ENCODE assay signal across 8 cellular contexts in the genomic region with DNA sequence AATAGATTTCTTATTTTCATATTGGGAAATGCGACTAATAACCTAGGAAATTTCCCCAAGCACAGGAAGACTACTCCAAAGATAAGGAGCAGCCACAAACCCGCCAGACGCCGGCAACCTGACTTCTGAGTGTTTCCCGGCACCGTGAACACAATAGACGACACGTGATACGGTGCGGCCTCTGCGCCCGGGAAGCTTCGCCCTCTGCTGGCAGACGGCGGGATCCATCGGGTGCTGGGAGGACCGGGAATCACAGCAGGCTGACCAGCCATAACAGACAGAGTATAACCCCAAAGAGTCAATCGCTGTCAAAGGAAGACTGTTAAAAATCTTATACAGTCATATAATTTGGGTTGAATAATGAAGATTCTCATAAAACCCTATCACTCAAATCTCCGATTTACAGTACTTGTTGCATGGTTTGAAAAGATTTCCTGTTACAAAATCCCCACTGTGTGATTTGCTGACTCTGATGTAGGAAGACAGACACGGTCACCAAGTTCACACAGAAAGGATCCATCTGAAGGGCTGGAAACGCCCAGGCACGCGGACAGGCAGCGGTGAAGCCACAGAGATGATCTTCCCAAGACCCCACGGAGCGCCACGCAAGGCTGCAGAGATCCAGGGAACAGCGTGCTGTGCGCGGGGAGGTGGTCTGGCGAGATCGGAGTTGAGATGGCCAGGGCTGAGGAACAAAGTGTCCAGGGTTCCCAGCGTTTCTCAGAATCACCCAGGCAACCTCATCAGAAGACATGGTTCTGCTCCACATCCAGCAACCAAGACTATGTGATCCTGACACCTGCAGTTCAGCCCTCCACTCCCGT.
DNase-seq lines count a peak whose midpoint lies in the region; ATAC-seq and TF ChIP-seq lines count a peak whose summit lies in the region.

No MANE protein-coding gene starts in this region.

- intact Hi-C loops in lower leg skin (cut with DNase I; ENCODE audit: low total_unique reads): no loop called here

- peak; percentile 90 for TF ChIP-seq CTCF in BE2C (IDR thresholded peaks at IDR 0.05; ENCODE audit: low read depth, low read length)
- peak in 2 of 3 donors; percentile 42 to 80 for TF ChIP-seq CTCF in lower leg skin (IDR thresholded peaks at IDR 0.05)

- no peaks in the 10 kb centered on the region for H3K9me3 ChIP-seq in BE2C

- H3K36me3 ChIP-seq in BE2C: peaks cover 5% of the 10 kb centered on the region; the same call in 1 of the 2 replicates

- peaks cover 14% of the 10 kb centered on the region for H3K4me1 ChIP-seq in BE2C

- H3K4me3 ChIP-seq in BE2C (ENCODE audit: low read depth, low read length) (peak overlapping the region; percentile 49), lower leg skin (ENCODE audit: low read depth, poor library complexity, severe bottlenecking) (no peak overlapping the region)

- DNase-seq in BE2C (peak; percentile 93), NCI-H460 (ENCODE audit: extremely low read depth, low read depth) (peak; percentile 64), dermis microvascular lymphatic vessel endothelial cell (ENCODE audit: low read depth in 2 of 2) (peak; percentile 43 to 83), lower leg skin (ENCODE audit: low spot score in 2 of 2) (peak; percentile 83 to 97)
- peak; percentile 72 to 73 for DNase-seq in activated CD4-positive, alpha-beta T cell treated with anti-CD3 and anti-CD28 coated beads, Interleukin-2, amount 50 U/mL, for 4 hours
- DNase-seq in stimulated activated CD4-positive, alpha-beta T cell treated with anti-CD3 and anti-CD28 coated beads, TNF-alpha, amount 100 ng/mL, for 1 hour (ENCODE audit: low read depth in 3 of 3, low spot score in 1 of 3): peak; percentile 30 to 74 (median 41)

- TF ChIP-seq POLR2A in lower leg skin (IDR thresholded peaks at IDR 0.05): no peak

- 39 to 41% methylated on average over 34 of the region's 34 CpGs for WGBS in lower leg skin, 2 donors

- peak; percentile 94 for ATAC-seq in GM19324 (IDR thresholded peaks at IDR 0.05; ENCODE audit: low FRiP score, unreplicated experiment)
- peak; percentile 85 for ATAC-seq in HG03439 (IDR thresholded peaks at IDR 0.05; ENCODE audit: unreplicated experiment)

- H3K27me3 ChIP-seq in BE2C: no peaks in the 10 kb centered on the region

Comparison
In these comparisons a context has a peak if more than half of its experiments do, and no peak if none do; other contexts are left out.
1. DNase-seq: peak in every context shown above with its lines; median percentile 93 in BE2C; 90 in lower leg skin; 72 in activated CD4-positive, alpha-beta T cell treated with anti-CD3 and anti-CD28 coated beads, Interleukin-2, amount 50 U/mL, for 4 hours; 64 in NCI-H460; 63 in dermis microvascular lymphatic vessel endothelial cell; 41 in stimulated activated CD4-positive, alpha-beta T cell treated with anti-CD3 and anti-CD28 coated beads, TNF-alpha, amount 100 ng/mL, for 1 hour.